Comparison of ENCODE assay signal across 8 cellular contexts in genomic region chr12:53224268-53224896, GRCh38. TPM values are rescaled to one million over a fixed set of nuclear protein-coding genes. Genes with fewer than 3 reads are reported as not detected.
DNase-seq lines count a peak whose midpoint lies in the region; ATAC-seq, FAIRE-seq and TF ChIP-seq lines count a peak whose summit lies in the region.

No MANE protein-coding gene starts in this region.

- peaks cover 0 to 43% of the 10 kb centered on the region in 2 experiments; a peak in 3 of 4 replicates for H3K79me1 ChIP-seq in IMR-90 (ENCODE audit: low read depth in 1 of 2, low read length in 2 of 2)

- peaks cover 26% of the 10 kb centered on the region for H3K9me1 ChIP-seq in IMR-90 (ENCODE audit: insufficient read depth, low read length)

- TF ChIP-seq RAD21 in IMR-90 (IDR thresholded peaks at IDR 0.05; ENCODE audit: low read length): no peak

- H3K18ac ChIP-seq in IMR-90 (ENCODE audit: low read depth, low read length): no peak overlapping the region

- intact Hi-C loops in IMR-90 (cut with micrococcal nuclease): no loop called here

- 57% methylated on average over 2 of the region's 6 CpGs; no CpG with 5 or more reads in 1 of the 2 experiments for WGBS in IMR-90 (ENCODE audit: extremely low coverage in 2 of 2, insufficient read length in 1 of 2), 2 experiments

- H3K36me3 ChIP-seq in BJ (ENCODE audit: control insufficient read depth, insufficient read depth, low read length) (no peaks in the 10 kb centered on the region), IMR-90 (ENCODE audit: control insufficient read depth, insufficient read depth, low read length) (peaks cover 4% of the 10 kb centered on the region; the same call in 1 of the 2 replicates), bronchial epithelial cell (ENCODE audit: control insufficient read depth, insufficient read depth, low read length) (peaks cover 19% of the 10 kb centered on the region), muscle layer of duodenum (ENCODE audit: control insufficient read depth in 1 of 2, insufficient read depth in 2 of 2, low read length in 2 of 2) (peaks cover 0 to 14% of the 10 kb centered on the region in 2 donors)

- no peak for TF ChIP-seq POLR2A in IMR-90 (IDR thresholded peaks at IDR 0.05; ENCODE audit: low read depth, low read length)

- in situ Hi-C loops in IMR-90 (cut with MboI; ENCODE audit: low sequenced_read_pairs): no loop called here

- FAIRE-seq in bronchial epithelial cell (lab: Jason Lieb, UNC): no peak

- H2AFZ ChIP-seq in IMR-90 (replicated peaks; ENCODE audit: low read length, poor library complexity): peak overlapping the region; percentile 44

- H3K4ac ChIP-seq in IMR-90 (ENCODE audit: low read depth, low read length): peak overlapping the region; percentile 98

- H3K56ac ChIP-seq in IMR-90 (ENCODE audit: extremely low read depth, insufficient read depth, low read length): no peak overlapping the region

- no peak for ATAC-seq in IMR-90 (ENCODE audit: low read depth)
- ATAC-seq in GM21360 (IDR thresholded peaks at IDR 0.05; ENCODE audit: unreplicated experiment): no peak
- no peak for ATAC-seq in GM21723 (IDR thresholded peaks at IDR 0.05; ENCODE audit: unreplicated experiment)

- H3K4me2 ChIP-seq in IMR-90 (ENCODE audit: low read depth, low read length): no peak overlapping the region

- POLR2A ChIA-PET in BJ (lab: Charles Lee) (no interaction called here), IMR-90 (lab: Charles Lee; ENCODE audit: unreplicated experiment) (no interaction called here)

- peak overlapping the region; percentile 92; the same call in 1 of the 2 replicates for H2AK5ac ChIP-seq in IMR-90 (ENCODE audit: low read depth, low read length)

- H2BK5ac ChIP-seq in IMR-90 (ENCODE audit: low read depth, low read length, poor library complexity, severe bottlenecking): peak overlapping the region; percentile 36

- dilution Hi-C loops in IMR-90 (cut with HindIII; ENCODE audit: low sequenced_read_pairs, unreplicated experiment): no loop called here

- H4K5ac ChIP-seq in IMR-90 (ENCODE audit: low read depth, low read length): peak overlapping the region; percentile 86; the same call in 1 of the 2 replicates

- 0 out of 3 replicates have a peak overlapping the region, but pooled peaks have one; percentile 89 for H2BK15ac ChIP-seq in IMR-90 (ENCODE audit: low read depth, low read length)

- H3K27ac ChIP-seq in IMR-90 (ENCODE audit: insufficient read depth, low read length) (peak overlapping the region; percentile 80; the same call in 1 of the 2 replicates), muscle layer of duodenum (ENCODE audit: low read length) (peak overlapping the region; percentile 74)

- TF ChIP-seq CTCF in BJ (IDR thresholded peaks at IDR 0.05; ENCODE audit: insufficient read depth, low read depth, low read length): peak; percentile 47
- peak; percentile 27; the same call in 1 of the 2 replicates for TF ChIP-seq CTCF in IMR-90 (conservative IDR thresholded peaks at IDR 0.05; ENCODE audit: low read depth, low read length)
- TF ChIP-seq CTCF in bronchial epithelial cell (IDR thresholded peaks at IDR 0.05; ENCODE audit: insufficient read depth, low read length, severe bottlenecking): peak; percentile 59

- H2AK9ac ChIP-seq in IMR-90 (replicated peaks; ENCODE audit: low read depth, low read length, poor library complexity): peak overlapping the region; percentile 92

- peak overlapping the region; percentile 95 for H3K14ac ChIP-seq in IMR-90 (replicated peaks; ENCODE audit: low read depth, low read length)

- H3K4me1 ChIP-seq in IMR-90 (ENCODE audit: control insufficient read depth, insufficient read depth, low read length): peaks cover 32% of the 10 kb centered on the region
- H3K4me1 ChIP-seq in muscle layer of duodenum (ENCODE audit: control insufficient read depth in 1 of 2, insufficient read depth in 2 of 2, low read length in 2 of 2): peaks cover 23 to 42% of the 10 kb centered on the region in 2 donors

- peak overlapping the region; percentile 61; the same call in 1 of the 2 replicates for H2BK20ac ChIP-seq in IMR-90 (ENCODE audit: low read depth, low read length)

- H3K9ac ChIP-seq in IMR-90 (ENCODE audit: low read depth, low read length): peak overlapping the region; percentile 90; the same call in 1 of the 2 replicates

- H3K27me3 ChIP-seq in BJ (ENCODE audit: control insufficient read depth, insufficient read depth, low read length) (no peaks in the 10 kb centered on the region), IMR-90 (ENCODE audit: control insufficient read depth, insufficient read depth, low read length) (no peaks in the 10 kb centered on the region), bronchial epithelial cell (ENCODE audit: control insufficient read depth, insufficient read depth, low read length) (no peaks in the 10 kb centered on the region), muscle layer of duodenum (ENCODE audit: low read depth, low read length) (no peaks in the 10 kb centered on the region)

- BruUV-seq in IMR-90 (replicated peaks; lab: Mats Ljungman, UMichigan): no TSS peak

- no peak overlapping the region for H3K4me3 ChIP-seq in BJ (ENCODE audit: low read depth, low read length)
- H3K4me3 ChIP-seq in IMR-90 (ENCODE audit: insufficient read depth, low read depth, low read length): no peak overlapping the region
- no peak overlapping the region for H3K4me3 ChIP-seq in bronchial epithelial cell (ENCODE audit: low read depth, low read length)
- H3K4me3 ChIP-seq in muscle layer of duodenum (ENCODE audit: low read depth in 1 of 2, low read length in 2 of 2): no peak overlapping the region

- H4K8ac ChIP-seq in IMR-90 (ENCODE audit: low read depth in 2 of 2, low read length in 2 of 2): peak overlapping the region; percentile 73 to 98; a peak in 3 of 4 replicates

- peak overlapping the region; percentile 87 for H2BK120ac ChIP-seq in IMR-90 (ENCODE audit: low read depth, low read length)

- H4K91ac ChIP-seq in IMR-90 (ENCODE audit: insufficient read depth, low read depth, low read length): peak overlapping the region; percentile 88

- CTCF ChIA-PET in BJ (lab: Yijun Ruan, JAX) (interaction anchor here (0.8 to 1.8 kb wide), 2 partner anchors 9 to 10 kb away, joined by 3 to 4 read pairs; no protein-coding TSS in a partner anchor), IMR-90 (lab: Yijun Ruan, JAX) (no interaction called here)

- DNase-seq in BJ (ENCODE audit: low read depth) (no peak), IMR-90 (no peak), bronchial epithelial cell (ENCODE audit: low read depth) (peak; percentile 78), SIG-M5 treated with dmso at 0.1 percent for 504 hours (lab: John Stamatoyannopoulos, UW; ENCODE audit: unreplicated experiment) (no peak)
- DNase-seq in stimulated activated CD4-positive, alpha-beta T cell treated with anti-CD3 and anti-CD28 coated beads, Interleukin-4, amount 100 ng/mL, for 4 hours: no peak

- H4K20me1 ChIP-seq in IMR-90 (ENCODE audit: insufficient read depth, low read length): peaks cover 4% of the 10 kb centered on the region

- no peaks in the 10 kb centered on the region for H3K9me3 ChIP-seq in IMR-90 (ENCODE audit: control insufficient read depth, insufficient read depth, low read length)
- H3K9me3 ChIP-seq in muscle layer of duodenum (ENCODE audit: control insufficient read depth in 1 of 2, low read length in 2 of 2): no peaks in the 10 kb centered on the region

- H3K23ac ChIP-seq in IMR-90 (ENCODE audit: low read depth, low read length): peak overlapping the region; percentile 72

TF ChIP-seq in IMR-90, 13 proteins besides CTCF, POLR2A, EP300 and RAD21 (continues in another document):
- TF ChIP-seq CHD1 (IDR thresholded peaks at IDR 0.05; ENCODE audit: low read depth, low read length) (no peak), FOS (IDR thresholded peaks at IDR 0.05; ENCODE audit: low read depth, low read length) (no peak), NFE2L2 (IDR thresholded peaks at IDR 0.05; ENCODE audit: low read depth, low read length) (no peak)

RNA-seq across cellular contexts. Expression of gene RARG, which starts 7.6 kb away (rescaled TPM):
- 41.7 and 63.9 TPM in 2 replicates for polyA plus RNA-seq in BJ (2011; rRNA removed)
- polyA minus RNA-seq in BJ (2011; rRNA and poly(A)+ RNA removed): 56.1 and 60.3 TPM in 2 replicates
- 7.5 and 7.9 TPM in 2 replicates for total RNA-seq in IMR-90 (2012; rRNA removed)
- 28.6 and 30.9 TPM in 2 replicates for polyA plus RNA-seq in IMR-90 (2012; rRNA removed)
- polyA plus RNA-seq in IMR-90 (2012; cell fraction: cytosol; rRNA removed): 19.9 and 30.7 TPM in 2 replicates
- polyA plus RNA-seq in IMR-90 (2012; cell fraction: nucleus; rRNA removed; ENCODE audit: low replicate concordance): 50.8 and 62.0 TPM in 2 replicates
- total RNA-seq in bronchial epithelial cell: 24.7 and 74.6 TPM in 2 replicates

RNA-seq across cellular contexts. Expression of gene ITGB7, which starts 17.3 kb away (rescaled TPM):
- polyA plus RNA-seq in BJ (2011; rRNA removed): 0.59 and 0.63 TPM in 2 replicates
- polyA minus RNA-seq in BJ (2011; rRNA and poly(A)+ RNA removed): 0.51 and 1.4 TPM in 2 replicates
- total RNA-seq in IMR-90 (2012; rRNA removed): under 0.01 and 0.18 TPM in 2 replicates
- polyA plus RNA-seq in IMR-90 (2012; rRNA removed): 0.44 and 0.60 TPM in 2 replicates
- polyA plus RNA-seq in IMR-90 (2012; cell fraction: cytosol; rRNA removed): 0.11 and 0.23 TPM in 2 replicates
- 2.5 and 4.3 TPM in 2 replicates for polyA plus RNA-seq in IMR-90 (2012; cell fraction: nucleus; rRNA removed; ENCODE audit: low replicate concordance)
- total RNA-seq in bronchial epithelial cell: 8.4 and 15.7 TPM in 2 replicates

RNA-seq across cellular contexts. Expression of gene CSAD, which starts 43.7 kb away (rescaled TPM):
- polyA plus RNA-seq in BJ (2011; rRNA removed): 27.3 and 30.7 TPM in 2 replicates
- polyA minus RNA-seq in BJ (2011; rRNA and poly(A)+ RNA removed): 8.4 and 14.0 TPM in 2 replicates
- 5.0 and 5.4 TPM in 2 replicates for total RNA-seq in IMR-90 (2012; rRNA removed)
- polyA plus RNA-seq in IMR-90 (2012; rRNA removed): 39.8 and 45.6 TPM in 2 replicates
- 8.8 and 9.9 TPM in 2 replicates for polyA plus RNA-seq in IMR-90 (2012; cell fraction: cytosol; rRNA removed)
- 572 and 670 TPM in 2 replicates for polyA plus RNA-seq in IMR-90 (2012; cell fraction: nucleus; rRNA removed; ENCODE audit: low replicate concordance)
- 6.6 and 11.1 TPM in 2 replicates for total RNA-seq in bronchial epithelial cell

RNA-seq across cellular contexts. Expression of gene ESPL1, which starts 43.7 kb away (rescaled TPM):
- 3.0 and 7.3 TPM in 2 replicates for polyA plus RNA-seq in BJ (2011; rRNA removed)
- polyA minus RNA-seq in BJ (2011; rRNA and poly(A)+ RNA removed): 7.9 and 8.2 TPM in 2 replicates
- total RNA-seq in IMR-90 (2012; rRNA removed): 5.6 and 6.5 TPM in 2 replicates
- polyA plus RNA-seq in IMR-90 (2012; rRNA removed): 8.6 and 9.2 TPM in 2 replicates
- polyA plus RNA-seq in IMR-90 (2012; cell fraction: cytosol; rRNA removed): 3.7 and 4.6 TPM in 2 replicates
- polyA plus RNA-seq in IMR-90 (2012; cell fraction: nucleus; rRNA removed; ENCODE audit: low replicate concordance): 19.5 and 33.8 TPM in 2 replicates
- 0.26 and 1.4 TPM in 2 replicates for total RNA-seq in bronchial epithelial cell

RNA-seq across cellular contexts. Expression of gene ZNF740, which starts 43.9 kb away (rescaled TPM):
- polyA plus RNA-seq in BJ (2011; rRNA removed) (15.7 and 16.8 TPM in 2 replicates), IMR-90 (2012; rRNA removed) (7.0 and 14.0 TPM in 2 replicates)
- 25.7 and 28.4 TPM in 2 replicates for polyA minus RNA-seq in BJ (2011; rRNA and poly(A)+ RNA removed)
- total RNA-seq in IMR-90 (2012; rRNA removed) (11.7 and 13.1 TPM in 2 replicates), bronchial epithelial cell (15.2 and 16.6 TPM in 2 replicates)
- polyA plus RNA-seq in IMR-90 (2012; cell fraction: cytosol; rRNA removed): 3.0 and 3.9 TPM in 2 replicates
- polyA plus RNA-seq in IMR-90 (2012; cell fraction: nucleus; rRNA removed; ENCODE audit: low replicate concordance): 13.8 and 55.4 TPM in 2 replicates
